In the genomic region with DNA sequence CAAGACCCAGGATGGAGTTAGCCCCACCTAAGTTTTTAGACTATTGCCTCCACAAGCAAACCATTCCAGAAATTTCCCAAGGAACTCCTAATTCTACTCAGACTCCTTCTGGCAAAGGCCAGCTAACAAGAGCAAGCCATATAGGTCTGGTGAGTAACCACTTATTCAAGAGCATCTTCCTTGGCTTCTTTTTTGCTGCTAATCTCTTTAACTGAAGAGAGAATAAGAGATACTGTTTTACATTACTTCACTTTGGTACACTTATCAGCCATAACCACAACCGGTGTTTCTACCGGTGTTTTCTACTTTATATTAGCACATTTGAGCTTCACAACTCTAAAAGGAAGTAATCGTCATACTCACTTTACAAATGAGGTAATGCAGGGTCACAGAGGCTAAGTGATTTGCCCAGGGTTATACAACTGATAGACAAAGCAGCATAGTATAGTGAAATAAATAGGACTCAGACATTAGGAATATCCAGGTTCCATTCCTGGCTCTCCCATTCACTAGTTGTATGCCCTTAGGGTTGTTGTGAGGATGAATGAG, we compare ENCODE assay signal across 11 cellular contexts. TPM values are rescaled to one million over a fixed set of nuclear protein-coding genes. Genes with fewer than 3 reads are reported as not detected.
DNase-seq lines count a peak whose midpoint lies in the region; ATAC-seq, FAIRE-seq and TF ChIP-seq lines count a peak whose summit lies in the region.
"Had no signal": no experiment of that assay in that cellular context is flagged by ENCODE, and none has a peak within 500 bp of the region (broad histone marks: within the 10 kb centered on the region; RNA-seq: fewer than 3 reads in every experiment).

No MANE protein-coding gene starts in this region.

- H3K36me3 ChIP-seq in ACC112 (ENCODE audit: insufficient read depth, low read length) (no peaks in the 10 kb centered on the region), astrocyte (ENCODE audit: insufficient read depth, low read length) (no peaks in the 10 kb centered on the region), mesodermal cell (ENCODE audit: control insufficient read depth, insufficient read depth, low read length) (no peaks in the 10 kb centered on the region)
- H3K36me3 ChIP-seq: cardiac muscle cell had no signal

- H2AFZ ChIP-seq in ACC112 (ENCODE audit: low read length, unreplicated experiment) (peak overlapping the region; percentile 33), astrocyte (ENCODE audit: low read depth, low read length) (no peak overlapping the region)

- H3K4me1 Mint-ChIP-seq in astrocyte (ENCODE audit: low read depth, unreplicated experiment) = peaks cover 18% of the 10 kb centered on the region

- no peaks in the 10 kb centered on the region for H3K27me3 Mint-ChIP-seq in astrocyte (ENCODE audit: low read depth, unreplicated experiment)

- H3K4me3 ChIP-seq in ACC112 (ENCODE audit: low read depth, low read length) (no peak overlapping the region), astrocyte (ENCODE audit: insufficient read depth, low read depth, low read length) (no peak overlapping the region), mesodermal cell (ENCODE audit: extremely low read depth, insufficient read depth, low read length, poor library complexity, severe bottlenecking) (no peak overlapping the region)
- H3K4me3 ChIP-seq: cardiac muscle cell had no signal

- peaks cover 29% of the 10 kb centered on the region for H3K79me2 ChIP-seq in ACC112 (ENCODE audit: control insufficient read depth, insufficient read depth, low read length, unreplicated experiment)
- H3K79me2 ChIP-seq in astrocyte (ENCODE audit: insufficient read depth, low read length) = peaks cover 28% of the 10 kb centered on the region

- H3K27me3 ChIP-seq in ACC112 (ENCODE audit: insufficient read depth, low read length) = no peaks in the 10 kb centered on the region
- no peaks in the 10 kb centered on the region for H3K27me3 ChIP-seq in astrocyte (ENCODE audit: insufficient read depth, low read length)
- H3K27me3 ChIP-seq: cardiac muscle cell had no signal

- in situ Hi-C loops in ACHN (cut with HindIII; ENCODE audit: low pct_ligation_motif_present, low pct_unique_long_range_greater_than_20kb, low sequenced_read_pairs) = no loop called here

- FAIRE-seq in HTR-8/SVneo (lab: Jason Lieb, UNC) (peak; percentile 9), astrocyte (lab: Jason Lieb, UNC) (no peak)
- FAIRE-seq: frontal cortex had no signal

- no peak overlapping the region for H3K9ac ChIP-seq in astrocyte (ENCODE audit: low read length)

- H3K9me3 Mint-ChIP-seq in astrocyte (ENCODE audit: unreplicated experiment) = peaks cover 3% of the 10 kb centered on the region

- H3K4me3 Mint-ChIP-seq in astrocyte (ENCODE audit: unreplicated experiment) = no peak overlapping the region

- no peak for TF ChIP-seq CTCF in astrocyte (IDR thresholded peaks at IDR 0.05; ENCODE audit: insufficient read depth, low read depth, low read length)

- H3K27ac ChIP-seq in ACC112 (ENCODE audit: low read depth, low read length) (peak overlapping the region; percentile 4; the same call in 1 of the 2 replicates), astrocyte (ENCODE audit: low read depth, low read length) (peak overlapping the region; percentile 24), mesodermal cell (ENCODE audit: low read depth, low read length, severe bottlenecking) (peak overlapping the region; percentile 39)
- H3K27ac ChIP-seq: cardiac muscle cell had no signal

- H3K9me3 ChIP-seq in astrocyte (ENCODE audit: insufficient read depth, low read depth, low read length) (no peaks in the 10 kb centered on the region), mesodermal cell (ENCODE audit: control insufficient read depth, low read length) (no peaks in the 10 kb centered on the region)

- H3K36me3 Mint-ChIP-seq in astrocyte (ENCODE audit: low read depth, unreplicated experiment) = peaks cover 3% of the 10 kb centered on the region

- ATAC-seq in HG03045 (IDR thresholded peaks at IDR 0.05; ENCODE audit: unreplicated experiment) = no peak

- H4K20me1 ChIP-seq in astrocyte (ENCODE audit: insufficient read depth, low read length) = peaks cover 13% of the 10 kb centered on the region

- 90% methylated on average over 2 of the region's 3 CpGs for WGBS in mesodermal cell (ENCODE audit: insufficient coverage in 2 of 2), 2 experiments

- H3K27ac Mint-ChIP-seq in astrocyte (ENCODE audit: unreplicated experiment) = no peak overlapping the region

- DNase-seq in HTR-8/SVneo (ENCODE audit: insufficient read length, low spot score) = no peak
- no peak for DNase-seq in astrocyte (ENCODE audit: low read depth)
- DNase-seq in NOMO-1 treated with DMSO at 0.1 percent for 48 hours (lab: John Stamatoyannopoulos, UW; ENCODE audit: unreplicated experiment) = no peak
- no peak for DNase-seq in ACHN
- DNase-seq in DMS79 (lab: John Stamatoyannopoulos, UW) = no peak
- DNase-seq: stimulated activated CD4-positive, alpha-beta T cell treated with anti-CD3 and anti-CD28 coated beads, Interleukin-4, amount 100 ng/mL, for 1 hour had no signal

- H3K4me2 ChIP-seq in astrocyte (ENCODE audit: low read length) = peak overlapping the region; percentile 6

- H3K4me1 ChIP-seq in ACC112 (ENCODE audit: control insufficient read depth, insufficient read depth, low read length, unreplicated experiment) (peaks cover 16% of the 10 kb centered on the region), astrocyte (ENCODE audit: insufficient read depth, low read length) (peaks cover 16% of the 10 kb centered on the region), mesodermal cell (ENCODE audit: control insufficient read depth, insufficient read depth, low read length, poor library complexity, severe bottlenecking) (peaks cover 13% of the 10 kb centered on the region)

RNA-seq across cellular contexts. Expression of gene EPS15, which starts 1.7 kb away (rescaled TPM):
- total RNA-seq in astrocyte = 66.6 and 70.6 TPM in 2 replicates
- 42.7 TPM for polyA plus RNA-seq in mesodermal cell (2013, experiment 1 of 2)
- 42.2 TPM for polyA plus RNA-seq in mesodermal cell (2013, experiment 2 of 2)
